25 cellular contexts compared by ENCODE assay signal in genomic region chr1:17163789-17164666, GRCh38. TPM values are rescaled to one million over a fixed set of nuclear protein-coding genes. Genes with fewer than 3 reads are reported as not detected.
"Had no signal": no experiment of that assay in that cellular context is flagged by ENCODE, and none has a peak within 500 bp of the region (broad histone marks: within the 10 kb centered on the region; RNA-seq: fewer than 3 reads in every experiment).

No MANE protein-coding gene starts in this region.

- H3K9me3 Mint-ChIP-seq: activated CD4-positive, alpha-beta memory T cell treated with anti-CD3 and anti-CD28 coated beads for 36 hours; activated naive CD4-positive, alpha-beta T cell treated with anti-CD3 and anti-CD28 coated beads, Interleukin-2, amount 50 U/mL, for 72 hours; activated naive CD8-positive, alpha-beta T cell treated with anti-CD3 and anti-CD28 coated beads, Interleukin-2, amount 50 U/mL, for 24 hours; activated T-cell treated with anti-CD3 and anti-CD28 coated beads, Interleukin-2, amount 50 U/mL, for 4 hours; T-cell had no signal

- H3K4me3 Mint-ChIP-seq: activated CD4-positive, alpha-beta memory T cell treated with anti-CD3 and anti-CD28 coated beads for 36 hours; activated CD4-positive, alpha-beta T cell treated with anti-CD3 and anti-CD28 coated beads, Interleukin-2, amount 10 ng/mL, durations not matched to agents 7 days and 5 days; activated naive CD8-positive, alpha-beta T cell treated with anti-CD3 and anti-CD28 coated beads, Interleukin-2, amount 50 U/mL, for 24 hours; activated T-cell treated with anti-CD3 and anti-CD28 coated beads, Interleukin-2, amount 50 U/mL, for 4 hours; brain; T-cell had no signal

- ATAC-seq: activated naive CD4-positive, alpha-beta T cell treated with anti-CD3 and anti-CD28 coated beads, Interleukin-2, amount 50 U/mL, for 72 hours; activated naive CD8-positive, alpha-beta T cell treated with anti-CD3 and anti-CD28 coated beads, Interleukin-2, amount 50 U/mL, for 24 hours; activated T-cell treated with anti-CD3 and anti-CD28 coated beads, Interleukin-2, amount 50 U/mL, for 4 hours; T-cell had no signal

- H3K27ac Mint-ChIP-seq: activated CD4-positive, alpha-beta memory T cell treated with anti-CD3 and anti-CD28 coated beads for 36 hours; activated CD4-positive, alpha-beta T cell treated with anti-CD3 and anti-CD28 coated beads, Interleukin-2, amount 10 ng/mL, durations not matched to agents 7 days and 5 days; activated naive CD4-positive, alpha-beta T cell treated with anti-CD3 and anti-CD28 coated beads, Interleukin-2, amount 50 U/mL, for 72 hours; activated naive CD8-positive, alpha-beta T cell treated with anti-CD3 and anti-CD28 coated beads, Interleukin-2, amount 50 U/mL, for 24 hours; T-cell had no signal

- H3K4me1 Mint-ChIP-seq: activated naive CD8-positive, alpha-beta T cell treated with anti-CD3 and anti-CD28 coated beads, Interleukin-2, amount 50 U/mL, for 24 hours; brain; T-cell had no signal

- H3K27ac ChIP-seq: VCaP had no signal

- DNase-seq: activated CD4-positive, alpha-beta memory T cell treated with anti-CD3 and anti-CD28 coated beads for 36 hours; activated CD4-positive, alpha-beta T cell treated with anti-CD3 and anti-CD28 coated beads, Interleukin-2, amount 10 ng/mL, durations not matched to agents 7 days and 5 days; activated CD4-positive, CD25-positive, alpha-beta regulatory T cell; activated CD8-positive, alpha-beta memory T cell treated with anti-CD3 and anti-CD28 coated beads for 24 hours; activated effector memory CD4-positive, alpha-beta T cell treated with anti-CD3 and anti-CD28 coated beads, Interleukin-2, amount 50 U/mL, for 16 hours; activated naive CD4-positive, alpha-beta T cell treated with Interleukin-2 at 50 U/mL for 16 hours; activated naive CD8-positive, alpha-beta T cell treated with anti-CD3 and anti-CD28 coated beads, Interleukin-2, amount 50 U/mL, for 24 hours; activated T-cell treated with anti-CD3 and anti-CD28 coated beads, Interleukin-2, amount 50 U/mL, for 4 hours; amniotic stem cell; Karpas-422; MM.1S; NCI-H1105 treated with DMSO at 0.1 percent for 48 hours; NCI-H1436 treated with DMSO at 0.1 percent for 48 hours; NCI-H187 treated with DMSO at 0.1 percent for 48 hours; NCI-H2081 treated with DMSO at 0.1 percent for 48 hours; NCI-H446; NCI-H524; SHP77 treated with DMSO at 0.1 percent for 48 hours; T-cell; T-helper 2 cell; T1000 had no signal

- H3K36me3 Mint-ChIP-seq: activated CD4-positive, alpha-beta memory T cell treated with anti-CD3 and anti-CD28 coated beads for 36 hours; activated naive CD4-positive, alpha-beta T cell treated with anti-CD3 and anti-CD28 coated beads, Interleukin-2, amount 50 U/mL, for 72 hours; brain; T-cell had no signal

RNA-seq across cellular contexts. Expression of gene PADI1, which starts 40.9 kb away (rescaled TPM):
- total RNA-seq: activated CD4-positive, alpha-beta memory T cell treated with anti-CD3 and anti-CD28 coated beads for 36 hours; activated CD4-positive, alpha-beta T cell treated with anti-CD3 and anti-CD28 coated beads, Interleukin-2, amount 10 ng/mL, durations not matched to agents 7 days and 5 days; activated naive CD4-positive, alpha-beta T cell treated with anti-CD3 and anti-CD28 coated beads, Interleukin-2, amount 50 U/mL, for 72 hours; activated T-cell treated with anti-CD3 and anti-CD28 coated beads, Interleukin-2, amount 50 U/mL, for 4 hours; astrocyte; T-cell had no signal

RNA-seq across cellular contexts. Expression of gene PADI2, which starts 44.8 kb away (rescaled TPM):
- total RNA-seq: activated CD4-positive, alpha-beta memory T cell treated with anti-CD3 and anti-CD28 coated beads for 36 hours had no signal
